Comparison of ENCODE assay signal across 1 cellular context in the genomic region with DNA sequence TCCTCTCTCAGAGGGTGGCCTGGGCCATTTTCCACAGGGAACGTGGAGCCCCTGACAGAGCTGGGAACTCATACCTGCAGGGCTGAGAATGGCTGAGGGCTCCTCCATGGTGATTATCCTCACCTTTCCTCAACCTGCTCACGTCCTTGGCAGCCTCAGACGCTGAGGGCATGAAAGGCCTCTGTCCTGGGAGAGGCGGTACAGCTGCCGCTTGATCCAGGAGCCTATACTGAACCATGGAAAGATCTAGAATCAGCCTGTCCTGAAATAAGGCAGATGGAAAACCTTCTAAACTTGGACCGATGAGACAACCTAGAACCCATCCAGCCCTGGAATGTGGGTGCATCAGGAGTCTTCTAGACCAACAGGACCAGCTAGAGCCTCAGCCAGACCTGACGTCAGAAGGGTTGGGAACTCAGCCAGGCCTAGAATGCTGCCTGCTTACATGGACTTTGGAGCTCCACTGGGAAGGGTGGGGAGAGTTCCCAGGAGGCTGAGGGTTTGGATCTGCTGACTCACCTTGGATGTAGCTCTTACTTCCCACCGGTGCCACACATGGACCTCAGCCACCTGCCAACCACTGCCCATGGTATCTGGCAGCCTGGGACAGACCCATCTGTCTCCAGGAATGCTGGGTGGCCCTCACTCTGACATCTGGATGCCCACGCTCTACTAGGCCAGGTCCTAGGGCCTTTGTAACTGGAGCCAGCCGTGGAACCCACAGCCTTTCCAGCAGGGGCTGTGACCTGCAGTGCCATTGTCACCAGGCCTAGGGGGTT.
TF ChIP-seq lines count a peak whose summit lies in the region.

No MANE protein-coding gene starts in this region.

TF ChIP-seq in HepG2, 621 proteins besides CTCF, POLR2A, EP300 and RAD21 (continued from another document and continues in another):
- TF ChIP-seq ARID5B (CRISPR knock-in tag; IDR thresholded peaks at IDR 0.05) (peak; percentile 33; the same call in 1 of the 2 replicates), TEAD3 (CRISPR knock-in tag; optimal IDR thresholded peaks at IDR 0.05; ENCODE audit: borderline replicate concordance) (peak; percentile 92), MXD1 (CRISPR knock-in tag; IDR thresholded peaks at IDR 0.05) (no peak; the same call in 1 of the 2 replicates), ZNF484 (CRISPR knock-in tag; IDR thresholded peaks at IDR 0.05; ENCODE audit: borderline replicate concordance, low read depth) (no peak), ZNF644 (CRISPR knock-in tag; IDR thresholded peaks at IDR 0.05; ENCODE audit: low read depth) (0 out of 2 replicates have a peak, but pooled peaks have one; percentile 34), BCL6 (CRISPR knock-in tag; IDR thresholded peaks at IDR 0.05) (0 out of 2 replicates have a peak, but pooled peaks have one; percentile 46), POGZ (CRISPR knock-in tag; IDR thresholded peaks at IDR 0.05) (no peak), BRD4 (CRISPR knock-in tag; IDR thresholded peaks at IDR 0.05) (no peak), ZBTB7A (CRISPR knock-in tag; IDR thresholded peaks at IDR 0.05) (0 out of 2 replicates have a peak, but pooled peaks have one; percentile 18), HOXA5 (CRISPR knock-in tag; IDR thresholded peaks at IDR 0.05) (no peak), SPEN (CRISPR knock-in tag; IDR thresholded peaks at IDR 0.05; ENCODE audit: low read depth) (peak; percentile 83; the same call in 1 of the 2 replicates), YEATS2 (CRISPR knock-in tag; IDR thresholded peaks at IDR 0.05; ENCODE audit: borderline replicate concordance) (peak; percentile 63; the same call in 1 of the 2 replicates), TRIM24 (CRISPR knock-in tag; IDR thresholded peaks at IDR 0.05) (no peak), ZBTB7B (CRISPR knock-in tag; IDR thresholded peaks at IDR 0.05) (peak; percentile 46; the same call in 1 of the 2 replicates), MIER3 (CRISPR knock-in tag; IDR thresholded peaks at IDR 0.05; ENCODE audit: borderline replicate concordance) (peak; percentile 38; the same call in 1 of the 2 replicates), ZHX2 (IDR thresholded peaks at IDR 0.05; ENCODE audit: low read depth) (no peak), ZHX2 (CRISPR knock-in tag; IDR thresholded peaks at IDR 0.05; ENCODE audit: borderline replicate concordance) (no peak), LCORL (IDR thresholded peaks at IDR 0.05) (no peak), LCORL (CRISPR knock-in tag; IDR thresholded peaks at IDR 0.05) (0 out of 2 replicates have a peak, but pooled peaks have one; percentile 18), SP1 (IDR thresholded peaks at IDR 0.05) (no peak), SP1 (CRISPR knock-in tag; IDR thresholded peaks at IDR 0.05) (no peak)
- TF ChIP-seq, protein P1, sequence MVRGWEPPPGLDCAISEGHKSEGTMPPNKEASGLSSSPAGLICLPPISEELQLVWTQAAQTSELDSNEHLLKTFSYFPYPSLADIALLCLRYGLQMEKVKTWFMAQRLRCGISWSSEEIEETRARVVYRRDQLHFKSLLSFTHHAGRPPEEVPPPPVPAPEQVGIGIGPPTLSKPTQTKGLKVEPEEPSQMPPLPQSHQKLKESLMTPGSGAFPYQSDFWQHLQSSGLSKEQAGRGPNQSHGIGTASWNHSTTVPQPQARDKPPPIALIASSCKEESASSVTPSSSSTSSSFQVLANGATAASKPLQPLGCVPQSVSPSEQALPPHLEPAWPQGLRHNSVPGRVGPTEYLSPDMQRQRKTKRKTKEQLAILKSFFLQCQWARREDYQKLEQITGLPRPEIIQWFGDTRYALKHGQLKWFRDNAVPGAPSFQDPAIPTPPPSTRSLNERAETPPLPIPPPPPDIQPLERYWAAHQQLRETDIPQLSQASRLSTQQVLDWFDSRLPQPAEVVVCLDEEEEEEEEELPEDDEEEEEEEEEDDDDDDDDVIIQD (CRISPR knock-in tag; IDR thresholded peaks at IDR 0.05; ENCODE audit: low read depth): 0 out of 2 replicates have a peak, but pooled peaks have one; percentile 29
- TF ChIP-seq, protein P2, sequence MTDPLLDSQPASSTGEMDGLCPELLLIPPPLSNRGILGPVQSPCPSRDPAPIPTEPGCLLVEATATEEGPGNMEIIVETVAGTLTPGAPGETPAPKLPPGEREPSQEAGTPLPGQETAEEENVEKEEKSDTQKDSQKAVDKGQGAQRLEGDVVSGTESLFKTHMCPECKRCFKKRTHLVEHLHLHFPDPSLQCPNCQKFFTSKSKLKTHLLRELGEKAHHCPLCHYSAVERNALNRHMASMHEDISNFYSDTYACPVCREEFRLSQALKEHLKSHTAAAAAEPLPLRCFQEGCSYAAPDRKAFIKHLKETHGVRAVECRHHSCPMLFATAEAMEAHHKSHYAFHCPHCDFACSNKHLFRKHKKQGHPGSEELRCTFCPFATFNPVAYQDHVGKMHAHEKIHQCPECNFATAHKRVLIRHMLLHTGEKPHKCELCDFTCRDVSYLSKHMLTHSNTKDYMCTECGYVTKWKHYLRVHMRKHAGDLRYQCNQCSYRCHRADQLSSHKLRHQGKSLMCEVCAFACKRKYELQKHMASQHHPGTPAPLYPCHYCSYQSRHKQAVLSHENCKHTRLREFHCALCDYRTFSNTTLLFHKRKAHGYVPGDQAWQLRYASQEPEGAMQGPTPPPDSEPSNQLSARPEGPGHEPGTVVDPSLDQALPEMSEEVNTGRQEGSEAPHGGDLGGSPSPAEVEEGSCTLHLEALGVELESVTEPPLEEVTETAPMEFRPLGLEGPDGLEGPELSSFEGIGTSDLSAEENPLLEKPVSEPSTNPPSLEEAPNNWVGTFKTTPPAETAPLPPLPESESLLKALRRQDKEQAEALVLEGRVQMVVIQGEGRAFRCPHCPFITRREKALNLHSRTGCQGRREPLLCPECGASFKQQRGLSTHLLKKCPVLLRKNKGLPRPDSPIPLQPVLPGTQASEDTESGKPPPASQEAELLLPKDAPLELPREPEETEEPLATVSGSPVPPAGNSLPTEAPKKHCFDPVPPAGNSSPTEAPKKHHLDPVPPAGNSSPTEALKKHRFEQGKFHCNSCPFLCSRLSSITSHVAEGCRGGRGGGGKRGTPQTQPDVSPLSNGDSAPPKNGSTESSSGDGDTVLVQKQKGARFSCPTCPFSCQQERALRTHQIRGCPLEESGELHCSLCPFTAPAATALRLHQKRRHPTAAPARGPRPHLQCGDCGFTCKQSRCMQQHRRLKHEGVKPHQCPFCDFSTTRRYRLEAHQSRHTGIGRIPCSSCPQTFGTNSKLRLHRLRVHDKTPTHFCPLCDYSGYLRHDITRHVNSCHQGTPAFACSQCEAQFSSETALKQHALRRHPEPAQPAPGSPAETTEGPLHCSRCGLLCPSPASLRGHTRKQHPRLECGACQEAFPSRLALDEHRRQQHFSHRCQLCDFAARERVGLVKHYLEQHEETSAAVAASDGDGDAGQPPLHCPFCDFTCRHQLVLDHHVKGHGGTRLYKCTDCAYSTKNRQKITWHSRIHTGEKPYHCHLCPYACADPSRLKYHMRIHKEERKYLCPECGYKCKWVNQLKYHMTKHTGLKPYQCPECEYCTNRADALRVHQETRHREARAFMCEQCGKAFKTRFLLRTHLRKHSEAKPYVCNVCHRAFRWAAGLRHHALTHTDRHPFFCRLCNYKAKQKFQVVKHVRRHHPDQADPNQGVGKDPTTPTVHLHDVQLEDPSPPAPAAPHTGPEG (CRISPR knock-in tag; IDR thresholded peaks at IDR 0.05): no peak
